ENCODE assay signal across 9 cellular contexts in genomic region chr3:11140054-11140712, GRCh38. TPM values are rescaled to one million over a fixed set of nuclear protein-coding genes. Genes with fewer than 3 reads are reported as not detected.
DNase-seq lines count a peak whose midpoint lies in the region; ATAC-seq and TF ChIP-seq lines count a peak whose summit lies in the region.
"Had no signal": no experiment of that assay in that cellular context is flagged by ENCODE, and none has a peak within 500 bp of the region (broad histone marks: within the 10 kb centered on the region; RNA-seq: fewer than 3 reads in every experiment).

No MANE protein-coding gene starts in this region.

- H3K4me1 Mint-ChIP-seq in IgD-negative memory B cell = peaks cover 11 to 23% (median 23%) of the 10 kb centered on the region in 3 donors
- H3K4me1 Mint-ChIP-seq in activated CD4-positive, alpha-beta T cell treated with anti-CD3 and anti-CD28 coated beads, Interleukin-2, amount 10 ng/mL, durations not matched to agents 7 days and 5 days = peaks cover 24% of the 10 kb centered on the region

- H3K9me3 Mint-ChIP-seq in IgD-negative memory B cell = no peaks in the 10 kb centered on the region
- H3K9me3 Mint-ChIP-seq in activated CD4-positive, alpha-beta T cell treated with anti-CD3 and anti-CD28 coated beads, Interleukin-2, amount 10 ng/mL, durations not matched to agents 7 days and 5 days = peaks cover 2% of the 10 kb centered on the region

- CTCF ChIA-PET in activated CD4-positive, alpha-beta T cell treated with anti-CD3 and anti-CD28 coated beads, Interleukin-2, amount 10 ng/mL, durations not matched to agents 7 days and 5 days (lab: Charles Lee) = interaction anchor here (1.4 kb wide), 1 partner anchor 9 kb away, joined by 4 read pairs; no protein-coding TSS in a partner anchor

- H3K4me3 ChIP-seq in muscle layer of duodenum (ENCODE audit: low read depth in 1 of 2, low read length in 2 of 2) = no peak overlapping the region
- no peak overlapping the region for H3K4me3 ChIP-seq in BE2C (ENCODE audit: low read depth, low read length)
- no peak overlapping the region for H3K4me3 ChIP-seq in WERI-Rb-1 (ENCODE audit: low read depth, low read length)

- POLR2A ChIA-PET in activated CD4-positive, alpha-beta T cell treated with anti-CD3 and anti-CD28 coated beads, Interleukin-2, amount 10 ng/mL, durations not matched to agents 7 days and 5 days (lab: Charles Lee) = interaction anchor here (0.6 to 0.8 kb wide), 2 partner anchors 29 to 132 kb away, joined by 3 to 4 read pairs; partner anchors contain the start of gene ATG7

- H3K36me3 Mint-ChIP-seq in IgD-negative memory B cell = no peaks in the 10 kb centered on the region
- peaks cover 2% of the 10 kb centered on the region for H3K36me3 Mint-ChIP-seq in activated CD4-positive, alpha-beta T cell treated with anti-CD3 and anti-CD28 coated beads, Interleukin-2, amount 10 ng/mL, durations not matched to agents 7 days and 5 days (ENCODE audit: low read depth)

- peak overlapping the region in 3 of 4 donors; percentile 27 to 90 (median 68) for H3K4me3 Mint-ChIP-seq in IgD-negative memory B cell
- peak overlapping the region; percentile 20 for H3K4me3 Mint-ChIP-seq in activated CD4-positive, alpha-beta T cell treated with anti-CD3 and anti-CD28 coated beads, Interleukin-2, amount 10 ng/mL, durations not matched to agents 7 days and 5 days

- H3K27ac ChIP-seq in muscle layer of duodenum (ENCODE audit: low read length) = peak overlapping the region; percentile 70
- H3K27ac ChIP-seq in WERI-Rb-1 = no peak overlapping the region

- ATAC-seq in GM18508 (IDR thresholded peaks at IDR 0.05; ENCODE audit: insufficient read depth, unreplicated experiment) (peak; percentile 94), GM21515 (IDR thresholded peaks at IDR 0.05; ENCODE audit: unreplicated experiment) (peak; percentile 93)

- no peak for TF ChIP-seq CTCF in BE2C (IDR thresholded peaks at IDR 0.05; ENCODE audit: low read depth, low read length)
- no peak for TF ChIP-seq CTCF in WERI-Rb-1 (IDR thresholded peaks at IDR 0.05; ENCODE audit: low read depth, low read length)

- H3K9me3 ChIP-seq in muscle layer of duodenum (ENCODE audit: control insufficient read depth in 1 of 2, low read length in 2 of 2) = no peaks in the 10 kb centered on the region
- no peaks in the 10 kb centered on the region for H3K9me3 ChIP-seq in BE2C
- no peaks in the 10 kb centered on the region for H3K9me3 ChIP-seq in WERI-Rb-1 (ENCODE audit: severe bottlenecking)

- peaks cover 2% of the 10 kb centered on the region for H3K27me3 Mint-ChIP-seq in IgD-negative memory B cell
- peaks cover 9% of the 10 kb centered on the region for H3K27me3 Mint-ChIP-seq in activated CD4-positive, alpha-beta T cell treated with anti-CD3 and anti-CD28 coated beads, Interleukin-2, amount 10 ng/mL, durations not matched to agents 7 days and 5 days

- H3K4me1 ChIP-seq in muscle layer of duodenum (ENCODE audit: control insufficient read depth in 1 of 2, insufficient read depth in 2 of 2, low read length in 2 of 2) (peaks cover 0 to 8% of the 10 kb centered on the region in 2 donors), BE2C (no peaks in the 10 kb centered on the region)

- peak; percentile 66 for DNase-seq in activated CD4-positive, alpha-beta T cell treated with anti-CD3 and anti-CD28 coated beads, Interleukin-2, amount 10 ng/mL, durations not matched to agents 7 days and 5 days
- DNase-seq in BE2C = no peak
- DNase-seq in activated CD8-positive, alpha-beta memory T cell treated with anti-CD3 and anti-CD28 coated beads for 24 hours = no peak
- DNase-seq in WERI-Rb-1 = no peak

- H3K27ac Mint-ChIP-seq in IgD-negative memory B cell = peak overlapping the region in 1 of 3 donors; percentile 14
- H3K27ac Mint-ChIP-seq in activated CD4-positive, alpha-beta T cell treated with anti-CD3 and anti-CD28 coated beads, Interleukin-2, amount 10 ng/mL, durations not matched to agents 7 days and 5 days = peak overlapping the region; percentile 85

- no peaks in the 10 kb centered on the region for H3K36me3 ChIP-seq in muscle layer of duodenum (ENCODE audit: control insufficient read depth in 1 of 2, insufficient read depth in 2 of 2, low read length in 2 of 2)
- no peaks in the 10 kb centered on the region for H3K36me3 ChIP-seq in BE2C
- H3K36me3 ChIP-seq in WERI-Rb-1 = no peaks in the 10 kb centered on the region

- H3K27me3 ChIP-seq in muscle layer of duodenum (ENCODE audit: low read depth, low read length) (no peaks in the 10 kb centered on the region), BE2C (no peaks in the 10 kb centered on the region), WERI-Rb-1 (ENCODE audit: insufficient read depth, low read depth, severe bottlenecking) (no peaks in the 10 kb centered on the region)

RNA-seq across cellular contexts. Expression of gene HRH1, which starts 14.1 kb away (rescaled TPM):
- polyA plus RNA-seq in IgD-negative memory B cell = not detected
- total RNA-seq in activated CD4-positive, alpha-beta T cell treated with anti-CD3 and anti-CD28 coated beads, Interleukin-2, amount 10 ng/mL, durations not matched to agents 7 days and 5 days = under 1 TPM; 0.25 to 0.27 TPM
- polyA plus RNA-seq in BE2C (2012; ENCODE audit: insufficient read depth, insufficient read length, low read depth) = 0.28 TPM
- total RNA-seq: SK-MEL-5 had no signal
